In the genomic region with DNA sequence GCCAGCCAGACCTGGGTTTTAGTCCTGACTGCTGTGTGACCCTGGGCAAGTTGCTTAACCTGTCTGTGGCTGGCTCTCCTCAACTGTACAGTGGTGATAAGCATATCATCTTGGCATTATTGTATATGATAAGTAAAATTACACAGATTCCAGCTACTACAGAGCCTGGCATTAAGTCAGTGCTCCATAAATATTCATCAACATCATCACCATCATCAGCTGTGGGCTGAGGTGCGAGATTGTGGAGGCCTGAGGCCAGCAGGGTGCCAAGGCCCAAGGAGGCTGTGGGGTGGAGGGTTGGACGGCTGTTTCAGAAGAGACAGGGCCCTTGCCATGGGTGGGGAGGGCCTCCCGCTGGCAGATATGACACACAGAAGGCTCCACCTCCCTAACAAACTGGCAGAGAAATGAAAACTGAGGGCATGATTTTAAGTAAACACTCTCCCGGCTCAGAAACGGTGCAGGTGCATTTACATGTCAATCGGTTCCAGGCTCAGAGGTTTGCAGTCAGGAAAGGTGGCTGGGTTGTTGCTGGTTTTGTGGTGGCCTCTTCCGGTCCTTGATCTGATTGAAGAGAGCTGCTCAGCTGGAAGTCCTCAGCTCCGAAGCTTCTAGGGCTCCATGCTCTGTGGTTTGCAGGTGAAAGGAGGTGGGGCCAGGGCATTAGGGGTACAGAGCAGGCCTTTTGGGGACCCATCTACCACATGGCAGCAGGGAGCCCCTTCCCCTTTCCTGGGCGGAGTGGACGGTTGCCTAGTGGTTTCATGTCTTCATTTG, we compare ENCODE assay signal across 7 cellular contexts. TPM values are rescaled to one million over a fixed set of nuclear protein-coding genes. Genes with fewer than 3 reads are reported as not detected.
A peak's percentile ranks its signal among the peaks of the same experiment; 100 is the strongest.
DNase-seq lines count a peak whose midpoint lies in the region; ATAC-seq and TF ChIP-seq lines count a peak whose summit lies in the region.

No MANE protein-coding gene starts in this region.

- WGBS in gastroesophageal sphincter (ENCODE audit: low coverage in 1 of 2), 2 donors: 57 to 67% methylated on average over 3 to 6 of the region's 10 CpGs

- no peaks in the 10 kb centered on the region for H3K36me3 ChIP-seq in mucosa of descending colon (ENCODE audit: low read depth)
- no peaks in the 10 kb centered on the region for H3K36me3 ChIP-seq in gastroesophageal sphincter
- H3K36me3 ChIP-seq in BE2C: no peaks in the 10 kb centered on the region

- H3K4me3 ChIP-seq in NB4 (ENCODE audit: low read depth, low read length): no peak overlapping the region
- H3K4me3 ChIP-seq in mucosa of descending colon: no peak overlapping the region
- no peak overlapping the region for H3K4me3 ChIP-seq in gastroesophageal sphincter
- no peak overlapping the region for H3K4me3 ChIP-seq in BE2C (ENCODE audit: low read depth, low read length)

- H3K4me1 ChIP-seq in mucosa of descending colon (ENCODE audit: low read depth) (peaks cover 4% of the 10 kb centered on the region), gastroesophageal sphincter (peaks cover 0 to 33% (median 0%) of the 10 kb centered on the region in 3 donors), BE2C (no peaks in the 10 kb centered on the region)

- TF ChIP-seq CTCF in NB4 (IDR thresholded peaks at IDR 0.05; ENCODE audit: low read depth, low read length) (no peak), mucosa of descending colon (IDR thresholded peaks at IDR 0.05) (no peak), gastroesophageal sphincter (IDR thresholded peaks at IDR 0.05) (no peak), BE2C (IDR thresholded peaks at IDR 0.05; ENCODE audit: low read depth, low read length) (no peak)

- intact Hi-C loops in mucosa of descending colon (cut with DNase I, micrococcal nuclease): no loop called here

- TF ChIP-seq EP300 in gastroesophageal sphincter (IDR thresholded peaks at IDR 0.05): no peak

- H3K27me3 ChIP-seq in gastroesophageal sphincter (no peaks in the 10 kb centered on the region), BE2C (no peaks in the 10 kb centered on the region)

- TF ChIP-seq POLR2A in NB4 (IDR thresholded peaks at IDR 0.05; ENCODE audit: extremely low read depth, insufficient read length) (no peak), gastroesophageal sphincter (IDR thresholded peaks at IDR 0.05) (no peak)

- DNase-seq in NB4 (ENCODE audit: low read depth) (peak; percentile 49), mucosa of descending colon (peak in 2 of 3 donors; percentile 24 to 55), BE2C (no peak)
- peak; percentile 58 for DNase-seq in activated T-cell treated with anti-CD3 and anti-CD28 coated beads, Interleukin-2, amount 50 U/mL, for 1 hour

- ATAC-seq in GM21390 (IDR thresholded peaks at IDR 0.05; ENCODE audit: unreplicated experiment) (peak; percentile 77), mucosa of descending colon (peak; percentile 52), gastroesophageal sphincter (no peak), GM21619 (IDR thresholded peaks at IDR 0.05; ENCODE audit: unreplicated experiment) (no peak)

- peak overlapping the region in 1 of 4 donors; percentile 39 for H3K27ac ChIP-seq in gastroesophageal sphincter

- H3K9me3 ChIP-seq in mucosa of descending colon (no peaks in the 10 kb centered on the region), gastroesophageal sphincter (no peaks in the 10 kb centered on the region), BE2C (no peaks in the 10 kb centered on the region)

RNA-seq across cellular contexts. Expression of a gene that starts 10.2 kb away (rescaled TPM):
- total RNA-seq in mucosa of descending colon (under 1 TPM in 1 of 3 donors, not detected in 2; 0.51 TPM), gastroesophageal sphincter (1 to 10 TPM in 1 of 4 donors, under 1 TPM in 1, not detected in 2; 0.27 to 4.4 TPM)
- polyA plus RNA-seq in BE2C (2012; ENCODE audit: insufficient read depth, insufficient read length, low read depth): not detected

RNA-seq across cellular contexts. Expression of a gene that starts 19.9 kb away (rescaled TPM):
- total RNA-seq in mucosa of descending colon (10 to 100 TPM in 1 of 3 donors, 1 to 10 TPM in 1, under 1 TPM in 1; 0.38 to 16.6 (median 1.2) TPM), gastroesophageal sphincter (1 to 10 TPM; 2.6 to 8.2 (median 5.9) TPM)
- 3.4 TPM for polyA plus RNA-seq in BE2C (2012; ENCODE audit: insufficient read depth, insufficient read length, low read depth)

Comparison
In these comparisons a context has a peak if more than half of its experiments do, and no peak if none do; other contexts are left out.
1. ATAC-seq: peak in GM21390 (single experiment) and mucosa of descending colon (single experiment); none in gastroesophageal sphincter (single experiment) and GM21619 (single experiment).